13 cellular contexts compared by ENCODE assay signal in genomic region chr3:17747184-17747889, GRCh38. TPM values are rescaled to one million over a fixed set of nuclear protein-coding genes. Genes with fewer than 3 reads are reported as not detected.
A peak's percentile ranks its signal among the peaks of the same experiment; 100 is the strongest.
DNase-seq lines count a peak whose midpoint lies in the region; ATAC-seq, FAIRE-seq and TF ChIP-seq lines count a peak whose summit lies in the region.
"Had no signal": no experiment of that assay in that cellular context is flagged by ENCODE, and none has a peak within 500 bp of the region (broad histone marks: within the 10 kb centered on the region; RNA-seq: fewer than 3 reads in every experiment).

No MANE protein-coding gene starts in this region.

- H3K14ac ChIP-seq in mesenchymal stem cell (ENCODE audit: low read length in 2 of 2): no peak overlapping the region

- no peaks in the 10 kb centered on the region for H4K20me1 ChIP-seq in HepG2 (ENCODE audit: insufficient read depth, low read length)

- DNase-seq in HepG2 (ENCODE audit: low spot score) (peak; percentile 57), gastrocnemius medialis (no peak), T-helper 9 cell (no peak), mesenchymal stem cell (no peak)
- DNase-seq in stimulated activated naive CD4-positive, alpha-beta T cell (lab: John Stamatoyannopoulos, UW): no peak
- DNase-seq: activated CD4-positive, alpha-beta memory T cell treated with anti-CD3 and anti-CD28 coated beads for 36 hours; cortex of kidney; GDM1; left colon; NCI-H2029 treated with DMSO at 0.1 percent for 48 hours had no signal

- H3K9ac ChIP-seq in HepG2 (ENCODE audit: insufficient read depth, low read depth, low read length) (peak overlapping the region; percentile 37), mesenchymal stem cell (ENCODE audit: low read length) (no peak overlapping the region)

- H3K79me1 ChIP-seq in mesenchymal stem cell (replicated peaks; ENCODE audit: low read length, poor library complexity, severe bottlenecking): no peaks in the 10 kb centered on the region

- no peak for TF ChIP-seq CTCF in HepG2 (CRISPR knock-in tag; IDR thresholded peaks at IDR 0.05)
- TF ChIP-seq CTCF in gastrocnemius medialis (IDR thresholded peaks at IDR 0.05 in 4 of 5, conservative IDR thresholded peaks at IDR 0.05 in 1 of 5): no peak

- intact Hi-C loops in HepG2 (cut with micrococcal nuclease; ENCODE audit: unreplicated experiment): loop anchor here (2.0 kb wide), 1 partner anchor 63 kb away; no protein-coding TSS in a partner anchor
- intact Hi-C loops in gastrocnemius medialis (cut with DNase I; ENCODE audit: low total_unique reads): loop anchor here (10.0 kb wide), 1 partner anchor 677 kb away; the partner anchor contains the start of gene SATB1

- TF ChIP-seq EP300 in HepG2 (IDR thresholded peaks at IDR 0.05; ENCODE audit: low read depth in 2 of 2, low read length in 2 of 2) (no peak), HepG2 (CRISPR knock-in tag; IDR thresholded peaks at IDR 0.05; ENCODE audit: borderline replicate concordance) (no peak)

- peaks cover 59% of the 10 kb centered on the region for H3K4me1 ChIP-seq in HepG2 (ENCODE audit: insufficient read depth, low read length)
- H3K4me1 ChIP-seq in gastrocnemius medialis: peaks cover 6% of the 10 kb centered on the region in 2 donors
- H3K4me1 ChIP-seq in mesenchymal stem cell (ENCODE audit: control insufficient read depth, insufficient read depth, low read depth, low read length): peaks cover 2% of the 10 kb centered on the region

- no peak for FAIRE-seq in HepG2 (lab: Jason Lieb, UNC)

- H2BK12ac ChIP-seq in mesenchymal stem cell (ENCODE audit: low read length in 2 of 2): no peak overlapping the region

- ATAC-seq in GM18519 (IDR thresholded peaks at IDR 0.05; ENCODE audit: low FRiP score, unreplicated experiment): peak; percentile 63
- peak; percentile 72 for ATAC-seq in GM21723 (IDR thresholded peaks at IDR 0.05; ENCODE audit: unreplicated experiment)
- ATAC-seq in HG03469 (IDR thresholded peaks at IDR 0.05; ENCODE audit: unreplicated experiment): peak; percentile 74
- ATAC-seq in HepG2: no peak
- ATAC-seq in gastrocnemius medialis: no peak
- ATAC-seq: left colon had no signal

- H3K9me3 ChIP-seq in HepG2 (ENCODE audit: low read length) (no peaks in the 10 kb centered on the region), gastrocnemius medialis (no peaks in the 10 kb centered on the region), mesenchymal stem cell (ENCODE audit: control insufficient read depth, low read length) (no peaks in the 10 kb centered on the region)

- no peak overlapping the region for H2BK5ac ChIP-seq in mesenchymal stem cell (ENCODE audit: low read depth, low read length, poor library complexity, severe bottlenecking)

- no peak overlapping the region for H3K18ac ChIP-seq in mesenchymal stem cell (ENCODE audit: low read depth in 1 of 2, low read length in 2 of 2)

- no peak overlapping the region for H3K23ac ChIP-seq in mesenchymal stem cell (ENCODE audit: low read length in 2 of 2)

- no peak overlapping the region for H2BK120ac ChIP-seq in mesenchymal stem cell (ENCODE audit: low read depth, low read length)

- BruUV-seq in HepG2 (replicated peaks; lab: Mats Ljungman, UMichigan): TSS peak; percentile 82

- H4K8ac ChIP-seq in mesenchymal stem cell (ENCODE audit: low read length): no peak overlapping the region

- 67% methylated on average over 6 of the region's 6 CpGs for WGBS in HepG2 (ENCODE audit: low lambda C conversion rate)
- 99% methylated on average over 6 of the region's 6 CpGs for WGBS in mesenchymal stem cell

- H3K4ac ChIP-seq in mesenchymal stem cell (ENCODE audit: low read depth in 1 of 2, low read length in 2 of 2): no peak overlapping the region

- no peak for TF ChIP-seq RAD21 in HepG2 (CRISPR knock-in tag; IDR thresholded peaks at IDR 0.05)

- POLR2A ChIA-PET in HepG2 (lab: Yijun Ruan, JAX): interaction anchor here (0.6 kb wide), 1 partner anchor 41 kb away, joined by 3 read pairs; no protein-coding TSS in a partner anchor

- in situ Hi-C loops in HepG2 (cut with HindIII; ENCODE audit: extremely low pct_ligation_motif_present, low pct_unique_long_range_greater_than_20kb): no loop called here
- in situ Hi-C loops in gastrocnemius medialis (cut with MboI; ENCODE audit: low sequenced_read_pairs in 4 of 4): loop anchor here in 1 of 4 donors (25.0 kb wide), 1 partner anchor 1460 kb away; no protein-coding TSS in a partner anchor

- H2AFZ ChIP-seq in HepG2 (ENCODE audit: low read length): peak overlapping the region; percentile 16
- no peak overlapping the region for H2AFZ ChIP-seq in mesenchymal stem cell (ENCODE audit: low read depth, low read length)

- CTCF ChIA-PET in HepG2 (lab: Yijun Ruan, JAX; ENCODE audit: low intra/inter-chr PET ratio, low total read pairs): no interaction called here

- TF ChIP-seq POLR2A in HepG2 (IDR thresholded peaks at IDR 0.05; ENCODE audit: insufficient read depth in 1 of 2, low read depth in 2 of 2, low read length in 2 of 2) (no peak), gastrocnemius medialis (IDR thresholded peaks at IDR 0.05) (no peak)

- H3K4me2 ChIP-seq in HepG2 (ENCODE audit: low read depth, low read length) (peak overlapping the region; percentile 62), mesenchymal stem cell (ENCODE audit: low read length, poor library complexity, severe bottlenecking) (no peak overlapping the region)

- H3K4me3 ChIP-seq in HepG2 (replicated peaks in 1 of 3; ENCODE audit: insufficient read depth in 1 of 3, low read depth in 2 of 3, low read length in 3 of 3): peak overlapping the region; percentile 26 to 48 (median 30)
- H3K4me3 ChIP-seq in gastrocnemius medialis: no peak overlapping the region
- H3K4me3 ChIP-seq in mesenchymal stem cell (ENCODE audit: insufficient read depth in 1 of 2, low read depth in 1 of 2, low read length in 2 of 2): no peak overlapping the region

- no peak overlapping the region for H2BK15ac ChIP-seq in mesenchymal stem cell (ENCODE audit: low read depth, poor library complexity, severe bottlenecking)

- no peaks in the 10 kb centered on the region for H3K79me2 ChIP-seq in HepG2 (ENCODE audit: insufficient read depth, low read length)

- H2AK5ac ChIP-seq in mesenchymal stem cell (ENCODE audit: low read length, severe bottlenecking): no peak overlapping the region

- H3K27ac ChIP-seq in HepG2 (ENCODE audit: extremely low read length, insufficient read depth, low read length): peak overlapping the region; percentile 41
- H3K27ac ChIP-seq in gastrocnemius medialis: no peak overlapping the region
- no peak overlapping the region for H3K27ac ChIP-seq in mesenchymal stem cell (ENCODE audit: low read length, poor library complexity, severe bottlenecking)

- H3K27me3 ChIP-seq in HepG2 (ENCODE audit: control insufficient read depth in 1 of 2, insufficient read depth in 2 of 2, low read length in 2 of 2): no peaks in the 10 kb centered on the region; a peak in 1 of 5 replicates
- H3K27me3 ChIP-seq in gastrocnemius medialis: no peaks in the 10 kb centered on the region
- H3K27me3 ChIP-seq in mesenchymal stem cell (ENCODE audit: control insufficient read depth in 1 of 2, insufficient read depth in 1 of 2, low read length in 2 of 2): no peaks in the 10 kb centered on the region

- H4K91ac ChIP-seq in mesenchymal stem cell (ENCODE audit: low read length): no peak overlapping the region

- no peaks in the 10 kb centered on the region for H3K36me3 ChIP-seq in HepG2 (replicated peaks in 1 of 2; ENCODE audit: control insufficient read depth in 1 of 2, insufficient read depth in 2 of 2, low read length in 2 of 2)
- H3K36me3 ChIP-seq in gastrocnemius medialis: no peaks in the 10 kb centered on the region
- H3K36me3 ChIP-seq in mesenchymal stem cell (ENCODE audit: control insufficient read depth in 1 of 2, insufficient read depth in 2 of 2, low read depth in 1 of 2, low read length in 2 of 2): no peaks in the 10 kb centered on the region

TF ChIP-seq in HepG2, 621 proteins besides CTCF, POLR2A, EP300 and RAD21 (continues in another document):
- no peak for TF ChIP-seq ZNF501 (CRISPR knock-in tag; IDR thresholded peaks at IDR 0.05)

RNA-seq across cellular contexts. Expression of gene TBC1D5, which starts 4.9 kb away (rescaled TPM):
- total RNA-seq in HepG2 (2016; rRNA removed; fragmentation: Illumina TruSeq; extraction: Trizol): 33.3 and 50.5 TPM in 2 replicates
- 28.9 and 36.1 TPM in 2 replicates for total RNA-seq in HepG2 (2016; cell fraction: cytosol; rRNA removed; fragmentation: Illumina TruSeq; extraction: Trizol; ENCODE audit: low read depth)
- total RNA-seq in HepG2 (2016; cell fraction: insoluble cytoplasmic fraction; rRNA removed; fragmentation: Illumina TruSeq; extraction: Trizol): 34.4 and 49.1 TPM in 2 replicates
- total RNA-seq in HepG2 (2016; cell fraction: membrane; rRNA removed; fragmentation: Illumina TruSeq; extraction: Trizol): 27.1 and 27.6 TPM in 2 replicates
- 56.8 and 57.7 TPM in 2 replicates for total RNA-seq in HepG2 (2016; cell fraction: nucleus; rRNA removed; fragmentation: Illumina TruSeq; extraction: Trizol)
- polyA plus RNA-seq in HepG2 (2011; rRNA removed): 15.4 and 19.2 TPM in 2 replicates
- 12.9 and 15.0 TPM in 2 replicates for polyA plus RNA-seq in HepG2 (2011; cell fraction: cytosol; rRNA removed)
- polyA plus RNA-seq in HepG2 (2011; cell fraction: nucleus; rRNA removed): 10.9 and 12.9 TPM in 2 replicates
- 17.7 and 18.8 TPM in 2 replicates for polyA plus RNA-seq in HepG2 (2012)
- 0.88 and 1.2 TPM in 2 replicates for polyA plus RNA-seq in HepG2 (2016; cell fraction: cytosol; fragmentation: Illumina TruSeq; extraction: Trizol; ENCODE audit: low read depth)
- polyA plus RNA-seq in HepG2 (2016; cell fraction: insoluble cytoplasmic fraction; fragmentation: Illumina TruSeq; extraction: Trizol; ENCODE audit: low read depth): 17.3 and 19.4 TPM in 2 replicates
- polyA plus RNA-seq in HepG2 (2016; cell fraction: membrane; fragmentation: Illumina TruSeq; extraction: Trizol; ENCODE audit: low read depth): 4.4 and 4.8 TPM in 2 replicates
- 13.6 and 14.4 TPM in 2 replicates for polyA plus RNA-seq in HepG2 (2016; cell fraction: nucleus; fragmentation: Illumina TruSeq; extraction: Trizol; ENCODE audit: insufficient read depth, low read depth)
- 11.9 and 39.7 TPM in 2 replicates for polyA minus RNA-seq in HepG2 (2011; rRNA and poly(A)+ RNA removed; ENCODE audit: low replicate concordance)
- polyA minus RNA-seq in HepG2 (2011; cell fraction: cytosol; rRNA and poly(A)+ RNA removed): 27.3 and 30.9 TPM in 2 replicates
- polyA minus RNA-seq in HepG2 (2011; cell fraction: nucleus; rRNA and poly(A)+ RNA removed): 86.3 and 98.5 TPM in 2 replicates
- 10 to 100 TPM; 20.3 to 34.4 (median 27.1) TPM for total RNA-seq in gastrocnemius medialis
- polyA plus RNA-seq in mesenchymal stem cell (2013, experiment 1 of 2): 32.4 TPM
- polyA plus RNA-seq in mesenchymal stem cell (2013, experiment 2 of 2): 29.1 TPM

Comparison
In these comparisons a context has a peak if more than half of its experiments do, and no peak if none do; other contexts are left out.
1. ATAC-seq: peak in GM18519 (single experiment), GM21723 (single experiment) and HG03469 (single experiment); none in HepG2 (single experiment) and gastrocnemius medialis (0 of 2).
2. H3K4me3 ChIP-seq: peak in HepG2 (3 of 3); none in gastrocnemius medialis (0 of 4) and mesenchymal stem cell (0 of 2).